In genomic region chr12:49728446-49728845, GRCh38 we compare ENCODE assay signal across 28 cellular contexts.
"Had no signal": no experiment of that assay in that cellular context is flagged by ENCODE, and none has a peak within 500 bp of the region (broad histone marks: within the 10 kb centered on the region; RNA-seq: fewer than 3 reads in every experiment).

No MANE protein-coding gene starts in this region.

- H3K4me3 Mint-ChIP-seq: dendritic cell treated with granulocyte-macrophage colony-stimulating factor and Interleukin-4, amounts not matched to agents 40 ng/mL and 50 ng/mL, for 4 days; effector memory CD8-positive, alpha-beta T cell; endodermal cell; mesothelial cell of epicardium; naive B cell had no signal

- H3K9me3 ChIP-seq: colonic mucosa, esophagus squamous epithelium, gastrocnemius medialis, heart right ventricle, left lung, lower lobe of right lung, mucosa of descending colon had no signal

- H3K27me3 ChIP-seq: colonic mucosa, gastrocnemius medialis had no signal

- H3K27ac Mint-ChIP-seq: dendritic cell treated with granulocyte-macrophage colony-stimulating factor and Interleukin-4, amounts not matched to agents 40 ng/mL and 50 ng/mL, for 4 days; effector memory CD8-positive, alpha-beta T cell; endodermal cell; mesothelial cell of epicardium; naive B cell had no signal

- H3K36me3 ChIP-seq: colonic mucosa, esophagus squamous epithelium, gastrocnemius medialis, heart right ventricle, left lung, lower lobe of right lung had no signal

- H3K27ac ChIP-seq: colonic mucosa, epithelial cell of prostate, esophagus squamous epithelium, gastrocnemius medialis, heart right ventricle, left lung, lower lobe of right lung had no signal

- H3K36me3 Mint-ChIP-seq: mesothelial cell of epicardium, naive B cell had no signal

- H3K4me1 ChIP-seq: colonic mucosa, esophagus squamous epithelium, gastrocnemius medialis, heart right ventricle, left lung, lower lobe of right lung had no signal

- H3K9me3 Mint-ChIP-seq: dendritic cell treated with granulocyte-macrophage colony-stimulating factor and Interleukin-4, amounts not matched to agents 40 ng/mL and 50 ng/mL, for 4 days; effector memory CD8-positive, alpha-beta T cell; endodermal cell; mesothelial cell of epicardium had no signal

- FAIRE-seq: endometrium, islet of Langerhans, keratinocyte had no signal

- DNase-seq: colonic mucosa; cortex of kidney; effector CD8-positive, alpha-beta T cell; effector memory CD8-positive, alpha-beta T cell; endodermal cell; erythroblast; esophagus squamous epithelium; foreskin fibroblast; foreskin melanocyte; gastrocnemius medialis; glutamatergic neuron; head of caudate nucleus; heart right ventricle; hippocampal formation; left cardiac atrium; left lung; left ventricle myocardium superior; lower lobe of right lung; mesenchymal stem cell; mucosa of descending colon; naive B cell had no signal

- ATAC-seq: effector memory CD8-positive, alpha-beta T cell; esophagus mucosa; gastrocnemius medialis; heart right ventricle; left cardiac atrium; left lung; left ventricle myocardium superior; lower lobe of right lung; mucosa of descending colon had no signal

- H3K4me1 Mint-ChIP-seq: endodermal cell, mesothelial cell of epicardium, naive B cell had no signal

- H3K4me3 ChIP-seq: colonic mucosa, esophagus squamous epithelium, gastrocnemius medialis, heart right ventricle, left lung, lower lobe of right lung, mucosa of descending colon had no signal
